Comparison of ENCODE assay signal across 14 cellular contexts in the genomic region with DNA sequence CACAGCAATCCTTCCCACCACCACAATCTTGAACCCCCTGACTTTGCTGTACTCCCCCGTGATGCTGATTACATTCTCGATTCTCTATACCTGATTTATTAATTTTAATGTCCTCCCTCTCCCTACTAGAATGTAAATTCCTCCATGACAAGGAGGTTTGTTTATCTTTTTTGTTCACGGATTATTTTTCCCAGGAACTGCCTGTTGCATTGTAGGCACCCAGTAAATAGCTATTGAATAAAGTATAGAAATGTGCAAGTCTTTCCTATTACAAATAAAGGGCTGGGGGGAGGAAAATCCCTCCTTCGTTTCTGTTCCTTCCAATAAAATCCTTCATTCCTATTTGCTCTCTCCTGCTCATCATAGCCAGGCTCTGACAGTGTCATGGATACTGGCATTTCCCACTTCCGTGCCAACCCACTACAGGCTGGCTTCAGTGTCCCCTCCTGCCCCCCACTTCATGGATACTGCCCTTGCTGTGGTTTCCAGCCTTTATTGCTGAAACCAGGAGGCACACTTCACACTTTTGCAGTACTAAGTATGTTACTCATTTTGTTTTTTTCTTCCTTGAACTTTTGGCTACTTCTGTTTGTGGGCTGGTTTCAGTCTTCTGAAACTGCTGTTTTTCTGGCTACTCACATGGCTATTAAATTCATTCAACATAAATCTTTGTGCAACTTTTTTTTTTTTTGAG. TPM values are rescaled to one million over a fixed set of nuclear protein-coding genes. Genes with fewer than 3 reads are reported as not detected.
DNase-seq lines count a peak whose midpoint lies in the region; ATAC-seq, FAIRE-seq and TF ChIP-seq lines count a peak whose summit lies in the region.
"Had no signal": no experiment of that assay in that cellular context is flagged by ENCODE, and none has a peak within 500 bp of the region (broad histone marks: within the 10 kb centered on the region; RNA-seq: fewer than 3 reads in every experiment).

No MANE protein-coding gene starts in this region.

- FAIRE-seq in RCC 7860 (lab: Jason Lieb, UNC), result no peak
- FAIRE-seq: GM19239 had no signal

- peaks cover 3% of the 10 kb centered on the region for H3K4me1 ChIP-seq in effector memory CD4-positive, alpha-beta T cell (ENCODE audit: control insufficient read depth, insufficient read depth, low read length, poor library complexity, severe bottlenecking)

- no peaks in the 10 kb centered on the region for H3K9me3 Mint-ChIP-seq in progenitor cell of endocrine pancreas (ENCODE audit: low read depth)
- H3K9me3 Mint-ChIP-seq: stimulated activated naive B cell treated with anti-CD40 and anti-IgM and Interleukin-4, amounts not matched to agents 10 μg/mL and 1 μg/mL and 100 μg/mL, for 72 hours had no signal

- TF ChIP-seq CTCF in progenitor cell of endocrine pancreas (IDR thresholded peaks at IDR 0.05; ENCODE audit: unreplicated experiment), result no peak

- peak overlapping the region; percentile 67 for H3K27ac Mint-ChIP-seq in progenitor cell of endocrine pancreas
- H3K27ac Mint-ChIP-seq: stimulated activated naive B cell treated with anti-CD40 and anti-IgM and Interleukin-4, amounts not matched to agents 10 μg/mL and 1 μg/mL and 100 μg/mL, for 72 hours had no signal

- no peaks in the 10 kb centered on the region for H3K27me3 ChIP-seq in effector memory CD4-positive, alpha-beta T cell (replicated peaks; ENCODE audit: control insufficient read depth, insufficient read depth, low read length, poor library complexity, severe bottlenecking)
- H3K27me3 ChIP-seq: heart right ventricle had no signal

- ATAC-seq in HG02571 (IDR thresholded peaks at IDR 0.05; ENCODE audit: unreplicated experiment) (no peak), HG02885 (IDR thresholded peaks at IDR 0.05; ENCODE audit: poor library complexity, unreplicated experiment) (no peak)

- peaks cover 13% of the 10 kb centered on the region for H3K4me1 Mint-ChIP-seq in progenitor cell of endocrine pancreas (ENCODE audit: low read depth)

- H3K36me3 Mint-ChIP-seq in progenitor cell of endocrine pancreas (ENCODE audit: insufficient read depth), result peaks cover 3% of the 10 kb centered on the region
- H3K36me3 Mint-ChIP-seq: stimulated activated naive B cell treated with anti-CD40 and anti-IgM and Interleukin-4, amounts not matched to agents 10 μg/mL and 1 μg/mL and 100 μg/mL, for 72 hours had no signal

- no peak overlapping the region for H3K4me3 Mint-ChIP-seq in progenitor cell of endocrine pancreas (ENCODE audit: low read depth)
- H3K4me3 Mint-ChIP-seq: stimulated activated naive B cell treated with anti-CD40 and anti-IgM and Interleukin-4, amounts not matched to agents 10 μg/mL and 1 μg/mL and 100 μg/mL, for 72 hours had no signal

- H3K27me3 Mint-ChIP-seq in progenitor cell of endocrine pancreas, result no peaks in the 10 kb centered on the region
- H3K27me3 Mint-ChIP-seq: stimulated activated naive B cell treated with anti-CD40 and anti-IgM and Interleukin-4, amounts not matched to agents 10 μg/mL and 1 μg/mL and 100 μg/mL, for 72 hours had no signal

- H3K4me3 ChIP-seq in effector memory CD4-positive, alpha-beta T cell (ENCODE audit: insufficient read depth, low read depth, low read length, poor library complexity, severe bottlenecking), result no peak overlapping the region
- H3K4me3 ChIP-seq: heart right ventricle had no signal

- H3K27ac ChIP-seq in effector memory CD4-positive, alpha-beta T cell (ENCODE audit: insufficient read depth, low read length, poor library complexity, severe bottlenecking), result no peak overlapping the region

- no peaks in the 10 kb centered on the region for H3K9me3 ChIP-seq in effector memory CD4-positive, alpha-beta T cell (ENCODE audit: control insufficient read depth, low read length)
- H3K9me3 ChIP-seq: heart right ventricle had no signal

- DNase-seq in Daoy (ENCODE audit: low read depth) (peak; percentile 43), RCC 7860 (ENCODE audit: low spot score) (peak; percentile 32), fibroblast of peridontal ligament (ENCODE audit: extremely low read depth) (peak; percentile 53), progenitor cell of endocrine pancreas (ENCODE audit: low spot score, unreplicated experiment) (no peak), NCI-H2107 treated with DMSO at 0.1 percent for 48 hours (lab: John Stamatoyannopoulos, UW; ENCODE audit: unreplicated experiment) (no peak)
- DNase-seq in effector memory CD4-positive, alpha-beta T cell, result no peak
- DNase-seq: activated naive CD4-positive, alpha-beta T cell treated with anti-CD3 and anti-CD28 coated beads, Interleukin-2, amount 50 U/mL, for 16 hours; DMS53; heart right ventricle; NCI-H1694 treated with DMSO at 0.1 percent for 48 hours; stimulated activated naive B cell treated with anti-CD40 and anti-IgM and Interleukin-4, amounts not matched to agents 10 μg/mL and 1 μg/mL and 100 μg/mL, for 72 hours had no signal

- no peaks in the 10 kb centered on the region for H3K36me3 ChIP-seq in effector memory CD4-positive, alpha-beta T cell (ENCODE audit: control insufficient read depth, insufficient read depth, low read length)
- H3K36me3 ChIP-seq: heart right ventricle had no signal

RNA-seq across cellular contexts. Expression of a gene that starts 7.5 kb away (rescaled TPM):
- 19.0 and 21.9 TPM in 2 replicates for total RNA-seq in Daoy (2014; rRNA removed; shearing (Covaris generic))
- 74.4 and 78.7 TPM in 2 replicates for total RNA-seq in progenitor cell of endocrine pancreas

Comparison
In these comparisons a context has a peak if more than half of its experiments do, and no peak if none do; other contexts are left out.
1. DNase-seq: peak in Daoy (single experiment), RCC 7860 (single experiment) and fibroblast of peridontal ligament (single experiment); none in progenitor cell of endocrine pancreas (single experiment), effector memory CD4-positive, alpha-beta T cell (0 of 3) and NCI-H2107 treated with DMSO at 0.1 percent for 48 hours (single experiment).